In the genomic region with DNA sequence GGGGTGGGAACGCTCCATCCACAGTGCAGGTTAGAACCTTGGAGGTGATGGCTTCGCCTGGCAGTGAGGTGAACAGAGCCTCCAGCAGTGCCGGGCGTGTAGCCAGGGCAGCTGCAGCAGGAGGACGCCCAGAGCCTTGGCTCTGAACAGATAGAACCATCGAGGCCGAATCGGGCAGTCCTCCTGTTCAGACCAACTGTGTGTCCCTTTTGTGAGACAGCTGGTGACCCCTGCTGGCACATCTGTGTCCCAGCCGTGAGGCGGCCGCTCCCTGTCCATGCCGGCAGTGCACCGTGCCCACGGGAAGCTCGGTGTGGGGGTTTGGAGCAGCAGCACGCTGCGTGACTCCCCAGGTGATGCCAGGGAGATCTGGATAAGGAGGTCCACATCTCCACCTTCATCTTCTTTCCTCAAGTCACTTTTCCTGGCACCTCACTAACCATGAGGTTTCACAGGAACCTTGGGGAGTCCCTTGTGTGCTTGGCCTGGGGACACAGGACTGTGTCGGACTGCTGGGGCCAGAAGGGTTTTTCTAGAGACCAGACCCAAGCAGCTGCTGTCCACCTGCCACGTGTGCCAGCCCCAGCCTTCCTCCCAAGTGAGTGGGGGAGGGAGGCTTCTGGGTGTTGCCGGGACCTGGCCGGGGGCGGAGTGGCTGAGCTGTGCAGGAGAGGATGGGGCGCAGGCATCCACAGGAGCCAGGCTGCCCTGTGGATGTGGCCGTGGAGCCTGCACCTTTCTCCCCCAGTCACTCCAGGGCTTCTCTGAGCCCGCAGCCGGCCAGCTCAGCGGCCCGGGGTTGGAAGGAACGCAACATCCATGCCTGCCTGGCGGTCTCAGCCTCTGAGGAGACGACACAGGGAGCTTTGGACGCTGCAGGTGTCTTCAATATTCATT, we compare ENCODE assay signal across 14 cellular contexts.
A peak's percentile ranks its signal among the peaks of the same experiment; 100 is the strongest.
DNase-seq lines count a peak whose midpoint lies in the region; ATAC-seq and TF ChIP-seq lines count a peak whose summit lies in the region.
"Had no signal": no experiment of that assay in that cellular context is flagged by ENCODE, and none has a peak within 500 bp of the region (broad histone marks: within the 10 kb centered on the region; RNA-seq: fewer than 3 reads in every experiment).

No MANE protein-coding gene starts in this region.

- no peak overlapping the region for H3K27ac Mint-ChIP-seq in endodermal cell
- H3K27ac Mint-ChIP-seq in Caco-2 (ENCODE audit: unreplicated experiment): no peak overlapping the region
- H3K27ac Mint-ChIP-seq in activated naive CD8-positive, alpha-beta T cell treated with anti-CD3 and anti-CD28 coated beads, Interleukin-2, amount 50 U/mL, for 24 hours: no peak overlapping the region
- H3K27ac Mint-ChIP-seq: activated CD4-positive, alpha-beta memory T cell treated with anti-CD3 and anti-CD28 coated beads for 36 hours; activated naive CD8-positive, alpha-beta T cell treated with anti-CD3 and anti-CD28 coated beads for 36 hours had no signal

- H3K9me3 ChIP-seq in endodermal cell (ENCODE audit: control insufficient read depth, low read length) (no peaks in the 10 kb centered on the region), neuronal stem cell (replicated peaks in 1 of 2; ENCODE audit: control insufficient read depth in 2 of 2, insufficient read depth in 1 of 2, low read depth in 1 of 2, low read length in 2 of 2) (no peaks in the 10 kb centered on the region), Caco-2 (no peaks in the 10 kb centered on the region)

- 95 to 97% methylated on average over 17 to 32 of the region's 32 CpGs for WGBS in endodermal cell (ENCODE audit: insufficient coverage in 1 of 2, insufficient read length in 1 of 2), 2 experiments
- no CpG with 5 or more reads among the region's 32 CpGs for WGBS in neuronal stem cell (ENCODE audit: extremely low coverage in 2 of 2, insufficient read length in 2 of 2, insufficient replicate concordance in 1 of 2), 2 donors

- CTCF ChIA-PET in Caco-2 (lab: Charles Lee): interaction anchor here (1.1 kb wide), 1 partner anchor 9 kb away, joined by 5 read pairs; no protein-coding TSS in a partner anchor

- no peak overlapping the region for H3K4ac ChIP-seq in neuronal stem cell (ENCODE audit: low read length)

- no peak overlapping the region for H3K4me3 Mint-ChIP-seq in endodermal cell
- no peak overlapping the region for H3K4me3 Mint-ChIP-seq in Caco-2 (ENCODE audit: unreplicated experiment)
- H3K4me3 Mint-ChIP-seq in activated naive CD8-positive, alpha-beta T cell treated with anti-CD3 and anti-CD28 coated beads, Interleukin-2, amount 50 U/mL, for 24 hours: no peak overlapping the region
- H3K4me3 Mint-ChIP-seq: activated CD4-positive, alpha-beta memory T cell treated with anti-CD3 and anti-CD28 coated beads for 36 hours; activated naive CD8-positive, alpha-beta T cell treated with anti-CD3 and anti-CD28 coated beads for 36 hours; naive B cell had no signal

- H3K14ac ChIP-seq in neuronal stem cell (ENCODE audit: low read length): no peak overlapping the region

- POLR2A ChIA-PET in Caco-2 (lab: Charles Lee): no interaction called here

- no peaks in the 10 kb centered on the region for H3K9me3 Mint-ChIP-seq in endodermal cell
- no peaks in the 10 kb centered on the region for H3K9me3 Mint-ChIP-seq in Caco-2 (ENCODE audit: unreplicated experiment)
- no peaks in the 10 kb centered on the region for H3K9me3 Mint-ChIP-seq in activated naive CD8-positive, alpha-beta T cell treated with anti-CD3 and anti-CD28 coated beads, Interleukin-2, amount 50 U/mL, for 24 hours
- H3K9me3 Mint-ChIP-seq: activated CD4-positive, alpha-beta memory T cell treated with anti-CD3 and anti-CD28 coated beads for 36 hours; activated naive CD8-positive, alpha-beta T cell treated with anti-CD3 and anti-CD28 coated beads for 36 hours; naive B cell had no signal

- H2BK5ac ChIP-seq in neuronal stem cell (ENCODE audit: low read length): no peak overlapping the region

- H3K4me2 ChIP-seq in neuronal stem cell (ENCODE audit: insufficient read depth, low read length, poor library complexity, severe bottlenecking): no peak overlapping the region

- H3K27me3 Mint-ChIP-seq in endodermal cell (ENCODE audit: insufficient read depth) (no peaks in the 10 kb centered on the region), Caco-2 (ENCODE audit: insufficient read depth, unreplicated experiment) (no peaks in the 10 kb centered on the region)
- H3K27me3 Mint-ChIP-seq in activated naive CD8-positive, alpha-beta T cell treated with anti-CD3 and anti-CD28 coated beads, Interleukin-2, amount 50 U/mL, for 24 hours: no peaks in the 10 kb centered on the region
- H3K27me3 Mint-ChIP-seq: activated CD4-positive, alpha-beta memory T cell treated with anti-CD3 and anti-CD28 coated beads for 36 hours; activated naive CD8-positive, alpha-beta T cell treated with anti-CD3 and anti-CD28 coated beads for 36 hours; naive B cell had no signal

- peak overlapping the region; percentile 30 for H2AK5ac ChIP-seq in neuronal stem cell (ENCODE audit: low read depth, low read length)

- BruUV-seq in Caco-2 (replicated peaks; lab: Mats Ljungman, UMichigan): no TSS peak

- H3K18ac ChIP-seq in neuronal stem cell (ENCODE audit: low read length): peak overlapping the region; percentile 88

- no peak for ATAC-seq in HG02840 (IDR thresholded peaks at IDR 0.05; ENCODE audit: low FRiP score, unreplicated experiment)
- ATAC-seq in activated naive CD8-positive, alpha-beta T cell treated with anti-CD3 and anti-CD28 coated beads, Interleukin-2, amount 50 U/mL, for 24 hours: no peak

- peaks cover 50% of the 10 kb centered on the region for H3K36me3 Mint-ChIP-seq in endodermal cell (ENCODE audit: low read depth)
- H3K36me3 Mint-ChIP-seq in Caco-2 (ENCODE audit: insufficient read depth, unreplicated experiment): peaks cover 55% of the 10 kb centered on the region
- H3K36me3 Mint-ChIP-seq in activated naive CD8-positive, alpha-beta T cell treated with anti-CD3 and anti-CD28 coated beads, Interleukin-2, amount 50 U/mL, for 24 hours (ENCODE audit: low read depth): peaks cover 4% of the 10 kb centered on the region

- H2BK15ac ChIP-seq in neuronal stem cell (ENCODE audit: low read length): no peak overlapping the region

- peaks cover 45% of the 10 kb centered on the region for H3K36me3 ChIP-seq in endodermal cell (ENCODE audit: control insufficient read depth, insufficient read depth, low read length)
- peaks cover 15 to 37% of the 10 kb centered on the region in 2 donors for H3K36me3 ChIP-seq in neuronal stem cell (replicated peaks in 1 of 2; ENCODE audit: control insufficient read depth in 2 of 2, insufficient read depth in 2 of 2, low read length in 2 of 2)
- H3K36me3 ChIP-seq in Caco-2 (ENCODE audit: control insufficient read depth, insufficient read depth, low read length): no peaks in the 10 kb centered on the region

- H3K9ac ChIP-seq in endodermal cell (ENCODE audit: extremely low read depth, low read length, poor library complexity, severe bottlenecking) (no peak overlapping the region), neuronal stem cell (ENCODE audit: low read depth, low read length, poor library complexity) (peak overlapping the region; percentile 54)

- H2BK120ac ChIP-seq in neuronal stem cell (ENCODE audit: low read depth, low read length): no peak overlapping the region

- H3K4me1 ChIP-seq in endodermal cell (ENCODE audit: control insufficient read depth, insufficient read depth, low read length) (no peaks in the 10 kb centered on the region), neuronal stem cell (ENCODE audit: control insufficient read depth in 2 of 2, insufficient read depth in 1 of 2, low read depth in 1 of 2, low read length in 2 of 2) (no peaks in the 10 kb centered on the region), Caco-2 (no peaks in the 10 kb centered on the region; the same call in 1 of the 2 replicates)

- no peak overlapping the region for H2AFZ ChIP-seq in neuronal stem cell (ENCODE audit: low read length)

- H3K23ac ChIP-seq in neuronal stem cell (ENCODE audit: low read depth, low read length, poor library complexity): peak overlapping the region; percentile 52

- DNase-seq in LNCaP clone FGC (ENCODE audit: low read depth): no peak
- DNase-seq in endodermal cell: peak; percentile 70
- DNase-seq in neuronal stem cell (ENCODE audit: low spot score): no peak
- DNase-seq in Caco-2: no peak
- DNase-seq in midbrain (lab: John Stamatoyannopoulos, UW): no peak
- DNase-seq in activated naive CD8-positive, alpha-beta T cell treated with anti-CD3 and anti-CD28 coated beads, Interleukin-2, amount 50 U/mL, for 24 hours: no peak
- DNase-seq: activated CD4-positive, alpha-beta memory T cell treated with anti-CD3 and anti-CD28 coated beads for 36 hours; activated naive CD8-positive, alpha-beta T cell treated with anti-CD3 and anti-CD28 coated beads for 36 hours; effector CD8-positive, alpha-beta T cell; naive B cell; NCI-H510A treated with DMSO at 0.1 percent for 48 hours; stimulated activated CD4-positive, alpha-beta T cell treated with anti-CD3 and anti-CD28 coated beads, Interleukin-4, amount 100 ng/mL, for 24 hours had no signal

- H3K27me3 ChIP-seq in endodermal cell (ENCODE audit: control insufficient read depth, insufficient read depth, low read length, poor library complexity, severe bottlenecking) (no peaks in the 10 kb centered on the region), neuronal stem cell (ENCODE audit: control insufficient read depth in 3 of 3, insufficient read depth in 3 of 3, low read depth in 1 of 3, low read length in 3 of 3) (no peaks in the 10 kb centered on the region), Caco-2 (replicated peaks; ENCODE audit: control insufficient read depth, insufficient read depth, low read length) (no peaks in the 10 kb centered on the region)

- H2BK12ac ChIP-seq in neuronal stem cell (ENCODE audit: low read length): no peak overlapping the region

- no peak; the same call in 1 of the 2 replicates for TF ChIP-seq CTCF in C4-2B (conservative IDR thresholded peaks at IDR 0.05)
- TF ChIP-seq CTCF in LNCaP clone FGC (IDR thresholded peaks at IDR 0.05; ENCODE audit: control insufficient read depth, extremely low read depth, insufficient read depth): peak; percentile 49
- peak; percentile 55 for TF ChIP-seq CTCF in endodermal cell (conservative IDR thresholded peaks at IDR 0.05)
- no peak for TF ChIP-seq CTCF in Caco-2 (IDR thresholded peaks at IDR 0.05; ENCODE audit: insufficient read depth in 1 of 2, low read depth in 1 of 2, low read length in 1 of 2, severe bottlenecking in 1 of 2, unreplicated experiment in 1 of 2)

- no peak overlapping the region for H4K8ac ChIP-seq in neuronal stem cell (ENCODE audit: low read depth, low read length)

- H3K4me3 ChIP-seq in LNCaP clone FGC (ENCODE audit: low read depth, low read length) (no peak overlapping the region), endodermal cell (ENCODE audit: low read length) (no peak overlapping the region), neuronal stem cell (ENCODE audit: low read length in 2 of 2) (no peak overlapping the region), Caco-2 (ENCODE audit: low read depth, low read length) (no peak overlapping the region)

- H4K91ac ChIP-seq in neuronal stem cell (ENCODE audit: low read depth, low read length, poor library complexity): no peak overlapping the region

- H3K79me1 ChIP-seq in neuronal stem cell (ENCODE audit: low read depth, low read length): peaks cover 17% of the 10 kb centered on the region

- intact Hi-C loops in Caco-2 (cut with micrococcal nuclease; ENCODE audit: unreplicated experiment): no loop called here

- H3K4me1 Mint-ChIP-seq in endodermal cell (no peaks in the 10 kb centered on the region), Caco-2 (ENCODE audit: low read depth, unreplicated experiment) (peaks cover 6% of the 10 kb centered on the region)
- peaks cover 30% of the 10 kb centered on the region for H3K4me1 Mint-ChIP-seq in activated naive CD8-positive, alpha-beta T cell treated with anti-CD3 and anti-CD28 coated beads, Interleukin-2, amount 50 U/mL, for 24 hours

- peak overlapping the region; percentile 47 for H3K27ac ChIP-seq in C4-2B
- no peak overlapping the region for H3K27ac ChIP-seq in endodermal cell (ENCODE audit: low read depth, low read length)
- H3K27ac ChIP-seq in neuronal stem cell (replicated peaks; ENCODE audit: low read length): no peak overlapping the region

Comparison
In these comparisons a context has a peak if more than half of its experiments do, and no peak if none do; other contexts are left out.
1. CTCF ChIP-seq: peak in LNCaP clone FGC (single experiment) and endodermal cell (single experiment); none in C4-2B (single experiment) and Caco-2 (0 of 2).